In the genomic region with DNA sequence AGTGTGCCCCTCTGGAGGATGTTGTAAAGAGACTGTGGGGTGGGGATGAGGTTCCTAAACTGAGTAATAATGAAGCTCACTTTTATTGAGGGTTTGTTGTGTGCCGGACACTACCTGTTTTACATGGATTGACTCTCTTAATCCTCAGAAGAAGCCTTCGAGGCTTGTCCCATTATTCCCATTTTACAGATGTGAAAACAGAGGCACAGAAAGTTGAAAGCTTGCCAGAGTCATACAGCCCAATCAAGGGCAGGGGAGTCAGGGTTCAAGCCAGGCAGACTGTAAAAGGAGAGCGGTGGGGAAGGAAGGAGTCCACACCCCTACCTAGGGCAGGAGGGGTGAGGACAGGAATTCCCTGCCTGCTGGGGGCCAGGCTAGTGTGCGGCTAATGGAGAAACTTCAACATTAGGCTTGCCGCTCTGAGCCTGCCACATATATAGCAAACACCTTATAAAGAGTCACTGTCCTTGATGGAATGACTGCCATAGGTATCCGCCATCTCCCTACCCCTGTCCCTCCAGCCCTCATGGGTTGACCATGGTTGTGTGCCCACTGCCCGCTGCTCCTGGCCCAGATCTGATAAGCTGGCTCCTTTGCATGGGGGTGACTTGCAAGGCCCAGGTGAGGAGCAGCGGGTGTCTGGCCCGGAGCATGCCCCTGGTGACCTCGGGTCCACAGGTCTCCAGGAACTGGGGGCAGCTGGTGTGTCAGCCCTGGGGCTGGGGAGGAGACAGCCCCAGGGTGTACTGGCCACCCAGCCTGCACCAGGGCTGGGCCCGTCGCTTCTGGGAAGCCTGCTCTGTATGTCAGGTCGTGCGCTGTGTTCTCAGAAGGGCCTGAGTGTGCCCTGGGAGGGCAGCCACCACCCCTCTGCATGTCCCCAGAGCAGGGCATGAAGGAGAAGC, we compare ENCODE assay signal across 15 cellular contexts. TPM values are rescaled to one million over a fixed set of nuclear protein-coding genes. Genes with fewer than 3 reads are reported as not detected.
DNase-seq lines count a peak whose midpoint lies in the region; ATAC-seq, FAIRE-seq and TF ChIP-seq lines count a peak whose summit lies in the region.
"Had no signal": no experiment of that assay in that cellular context is flagged by ENCODE, and none has a peak within 500 bp of the region (broad histone marks: within the 10 kb centered on the region; RNA-seq: fewer than 3 reads in every experiment).

No MANE protein-coding gene starts in this region.

- FAIRE-seq in RCC 7860 (lab: Jason Lieb, UNC) = no peak

- H3K4ac ChIP-seq in mesenchymal stem cell (ENCODE audit: low read depth in 1 of 2, low read length in 2 of 2) = no peak overlapping the region

- H2BK120ac ChIP-seq in mesenchymal stem cell (ENCODE audit: low read depth, low read length) = no peak overlapping the region

- peak overlapping the region; percentile 97 for H3K27ac Mint-ChIP-seq in activated naive CD4-positive, alpha-beta T cell treated with anti-CD3 and anti-CD28 coated beads, Interleukin-2, amount 50 U/mL, for 24 hours
- H3K27ac Mint-ChIP-seq in activated T-helper 17 cell treated with anti-CD3 and anti-CD28 coated beads, Interleukin-2, amount 50 U/mL, for 72 hours = peak overlapping the region; percentile 96

- TF ChIP-seq POLR2A in upper lobe of left lung (IDR thresholded peaks at IDR 0.05) = no peak

- H3K4me1 ChIP-seq in mesenchymal stem cell (ENCODE audit: control insufficient read depth, insufficient read depth, low read depth, low read length) = peaks cover 7% of the 10 kb centered on the region
- peaks cover 10 to 19% (median 13%) of the 10 kb centered on the region in 4 donors for H3K4me1 ChIP-seq in upper lobe of left lung
- H3K4me1 ChIP-seq: body of pancreas had no signal

- H3K36me3 Mint-ChIP-seq in activated naive CD4-positive, alpha-beta T cell treated with anti-CD3 and anti-CD28 coated beads, Interleukin-2, amount 50 U/mL, for 24 hours = peaks cover 6% of the 10 kb centered on the region
- peaks cover 41% of the 10 kb centered on the region for H3K36me3 Mint-ChIP-seq in activated T-helper 17 cell treated with anti-CD3 and anti-CD28 coated beads, Interleukin-2, amount 50 U/mL, for 72 hours (ENCODE audit: low read depth)

- H2BK5ac ChIP-seq in mesenchymal stem cell (ENCODE audit: low read depth, low read length, poor library complexity, severe bottlenecking) = no peak overlapping the region

- no peak for TF ChIP-seq EP300 in upper lobe of left lung (IDR thresholded peaks at IDR 0.05)

- peak overlapping the region; percentile 66 for H4K8ac ChIP-seq in mesenchymal stem cell (ENCODE audit: low read length)

- H3K27me3 ChIP-seq in mesenchymal stem cell (ENCODE audit: control insufficient read depth in 1 of 2, insufficient read depth in 1 of 2, low read length in 2 of 2) (no peaks in the 10 kb centered on the region), upper lobe of left lung (no peaks in the 10 kb centered on the region), WERI-Rb-1 (ENCODE audit: insufficient read depth, low read depth, severe bottlenecking) (no peaks in the 10 kb centered on the region)
- H3K27me3 ChIP-seq: body of pancreas had no signal

- H3K79me1 ChIP-seq in mesenchymal stem cell (replicated peaks; ENCODE audit: low read length, poor library complexity, severe bottlenecking) = peaks cover 28% of the 10 kb centered on the region

- ATAC-seq in activated T-helper 17 cell treated with anti-CD3 and anti-CD28 coated beads, Interleukin-2, amount 50 U/mL, for 72 hours (replicated peaks) = no peak
- ATAC-seq in upper lobe of left lung (ENCODE audit: low FRiP score in 2 of 2) = peak in 1 of 2 donors; percentile 47
- ATAC-seq: body of pancreas had no signal

- peak overlapping the region; percentile 76 for H3K4me3 Mint-ChIP-seq in activated naive CD4-positive, alpha-beta T cell treated with anti-CD3 and anti-CD28 coated beads, Interleukin-2, amount 50 U/mL, for 24 hours
- H3K4me3 Mint-ChIP-seq in activated T-helper 17 cell treated with anti-CD3 and anti-CD28 coated beads, Interleukin-2, amount 50 U/mL, for 72 hours = peak overlapping the region; percentile 80

- no peaks in the 10 kb centered on the region for H3K9me3 Mint-ChIP-seq in activated naive CD4-positive, alpha-beta T cell treated with anti-CD3 and anti-CD28 coated beads, Interleukin-2, amount 50 U/mL, for 24 hours
- no peaks in the 10 kb centered on the region for H3K9me3 Mint-ChIP-seq in activated T-helper 17 cell treated with anti-CD3 and anti-CD28 coated beads, Interleukin-2, amount 50 U/mL, for 72 hours

- no peak for DNase-seq in activated naive CD4-positive, alpha-beta T cell (lab: John Stamatoyannopoulos, UW)
- DNase-seq in mesenchymal stem cell (no peak), upper lobe of left lung (no peak), NCI-H510A treated with DMSO at 0.1 percent for 48 hours (lab: John Stamatoyannopoulos, UW) (no peak), WERI-Rb-1 (no peak), RCC 7860 (ENCODE audit: low spot score) (no peak)
- DNase-seq: body of pancreas; effector CD4-positive, alpha-beta T cell; NCI-H1694; NCI-H446 treated with DMSO at 0.1 percent for 48 hours; OCI-M1 had no signal

- no peak overlapping the region for H3K4me2 ChIP-seq in mesenchymal stem cell (ENCODE audit: low read length, poor library complexity, severe bottlenecking)

- peak overlapping the region in 1 of 2 experiments; percentile 63 for H3K23ac ChIP-seq in mesenchymal stem cell (ENCODE audit: low read length in 2 of 2)

- H4K91ac ChIP-seq in mesenchymal stem cell (ENCODE audit: low read length) = peak overlapping the region; percentile 29

- no peak overlapping the region for H3K18ac ChIP-seq in mesenchymal stem cell (ENCODE audit: low read depth in 1 of 2, low read length in 2 of 2)

- H2AK5ac ChIP-seq in mesenchymal stem cell (ENCODE audit: low read length, severe bottlenecking) = no peak overlapping the region

- no peak overlapping the region for H2BK15ac ChIP-seq in mesenchymal stem cell (ENCODE audit: low read depth, poor library complexity, severe bottlenecking)

- H3K27me3 Mint-ChIP-seq in activated naive CD4-positive, alpha-beta T cell treated with anti-CD3 and anti-CD28 coated beads, Interleukin-2, amount 50 U/mL, for 24 hours = no peaks in the 10 kb centered on the region
- no peaks in the 10 kb centered on the region for H3K27me3 Mint-ChIP-seq in activated T-helper 17 cell treated with anti-CD3 and anti-CD28 coated beads, Interleukin-2, amount 50 U/mL, for 72 hours

- H2BK12ac ChIP-seq in mesenchymal stem cell (ENCODE audit: low read length in 2 of 2) = peak overlapping the region in 1 of 2 experiments; percentile 79

- H3K27ac ChIP-seq in mesenchymal stem cell (ENCODE audit: low read length, poor library complexity, severe bottlenecking) (no peak overlapping the region), upper lobe of left lung (peak overlapping the region in 3 of 4 donors; percentile 78 to 82 (median 79)), WERI-Rb-1 (no peak overlapping the region)
- H3K27ac ChIP-seq: body of pancreas had no signal

- H3K9ac ChIP-seq in mesenchymal stem cell (ENCODE audit: low read length) = no peak overlapping the region

- no peak overlapping the region for H3K4me3 ChIP-seq in mesenchymal stem cell (ENCODE audit: insufficient read depth in 1 of 2, low read depth in 1 of 2, low read length in 2 of 2)
- H3K4me3 ChIP-seq in upper lobe of left lung = no peak overlapping the region
- H3K4me3 ChIP-seq in WERI-Rb-1 (ENCODE audit: low read depth, low read length) = no peak overlapping the region
- H3K4me3 ChIP-seq: body of pancreas, lung had no signal

- H3K9me3 ChIP-seq in mesenchymal stem cell (ENCODE audit: control insufficient read depth, low read length) = no peaks in the 10 kb centered on the region
- no peaks in the 10 kb centered on the region for H3K9me3 ChIP-seq in upper lobe of left lung
- H3K9me3 ChIP-seq in WERI-Rb-1 (ENCODE audit: severe bottlenecking) = no peaks in the 10 kb centered on the region
- H3K9me3 ChIP-seq: body of pancreas had no signal

- TF ChIP-seq CTCF in upper lobe of left lung (IDR thresholded peaks at IDR 0.05) (no peak), WERI-Rb-1 (IDR thresholded peaks at IDR 0.05; ENCODE audit: low read depth, low read length) (no peak)

- H3K14ac ChIP-seq in mesenchymal stem cell (ENCODE audit: low read length in 2 of 2) = peak overlapping the region in 1 of 2 experiments; percentile 62

- peaks cover 39% of the 10 kb centered on the region for H3K4me1 Mint-ChIP-seq in activated naive CD4-positive, alpha-beta T cell treated with anti-CD3 and anti-CD28 coated beads, Interleukin-2, amount 50 U/mL, for 24 hours
- H3K4me1 Mint-ChIP-seq in activated T-helper 17 cell treated with anti-CD3 and anti-CD28 coated beads, Interleukin-2, amount 50 U/mL, for 72 hours = peaks cover 12% of the 10 kb centered on the region

- no peak overlapping the region for H2AFZ ChIP-seq in mesenchymal stem cell (ENCODE audit: low read depth, low read length)

- peaks cover 7 to 13% of the 10 kb centered on the region in 2 experiments for H3K36me3 ChIP-seq in mesenchymal stem cell (ENCODE audit: control insufficient read depth in 1 of 2, insufficient read depth in 2 of 2, low read depth in 1 of 2, low read length in 2 of 2)
- peaks cover 7 to 19% (median 11%) of the 10 kb centered on the region in 4 donors for H3K36me3 ChIP-seq in upper lobe of left lung
- H3K36me3 ChIP-seq in WERI-Rb-1 = peaks cover 18% of the 10 kb centered on the region

- WGBS in mesenchymal stem cell = 92% methylated on average over 14 of the region's 14 CpGs
- 96 to 97% methylated on average over 9 to 11 of the region's 14 CpGs for WGBS in upper lobe of left lung, 2 donors

RNA-seq across cellular contexts. Expression of a gene that starts 12.2 kb away (rescaled TPM):
- 10 to 100 TPM; 24.0 to 31.3 TPM for total RNA-seq in activated T-helper 17 cell treated with anti-CD3 and anti-CD28 coated beads, Interleukin-2, amount 50 U/mL, for 72 hours
- 31.8 TPM for polyA plus RNA-seq in mesenchymal stem cell (2013, experiment 1 of 2)
- 32.0 TPM for polyA plus RNA-seq in mesenchymal stem cell (2013, experiment 2 of 2)
- 10 to 100 TPM in 5 of 6 donors, 1 to 10 TPM in 1; 7.3 to 48.2 (median 34.3) TPM for total RNA-seq in upper lobe of left lung

RNA-seq across cellular contexts. Expression of a gene that starts 30.9 kb away (rescaled TPM):
- total RNA-seq in activated T-helper 17 cell treated with anti-CD3 and anti-CD28 coated beads, Interleukin-2, amount 50 U/mL, for 72 hours = 1 to 10 TPM; 1.4 to 2.5 TPM
- polyA plus RNA-seq in mesenchymal stem cell (2013, experiment 1 of 2) = 0.35 TPM
- 0.44 TPM for polyA plus RNA-seq in mesenchymal stem cell (2013, experiment 2 of 2)
- total RNA-seq in upper lobe of left lung = 1 to 10 TPM in 5 of 6 donors, under 1 TPM in 1; 0.69 to 5.6 (median 1.2) TPM
- total RNA-seq: body of pancreas, fibroblast of villous mesenchyme had no signal

RNA-seq across cellular contexts. Expression of a gene that starts 57.7 kb away (rescaled TPM):
- total RNA-seq in activated T-helper 17 cell treated with anti-CD3 and anti-CD28 coated beads, Interleukin-2, amount 50 U/mL, for 72 hours = 10 to 100 TPM; 64.2 to 76.4 TPM
- polyA plus RNA-seq in mesenchymal stem cell (2013, experiment 1 of 2) = 15.0 TPM
- 13.5 TPM for polyA plus RNA-seq in mesenchymal stem cell (2013, experiment 2 of 2)
- 10 to 100 TPM; 29.5 to 81.7 (median 34.2) TPM for total RNA-seq in upper lobe of left lung

Comparison
In these comparisons a context has a peak if more than half of its experiments do, and no peak if none do; other contexts are left out.
1. H3K27ac ChIP-seq: peak in upper lobe of left lung (3 of 4); none in mesenchymal stem cell (single experiment) and WERI-Rb-1 (single experiment).